22 cellular contexts compared by ENCODE assay signal in the genomic region with DNA sequence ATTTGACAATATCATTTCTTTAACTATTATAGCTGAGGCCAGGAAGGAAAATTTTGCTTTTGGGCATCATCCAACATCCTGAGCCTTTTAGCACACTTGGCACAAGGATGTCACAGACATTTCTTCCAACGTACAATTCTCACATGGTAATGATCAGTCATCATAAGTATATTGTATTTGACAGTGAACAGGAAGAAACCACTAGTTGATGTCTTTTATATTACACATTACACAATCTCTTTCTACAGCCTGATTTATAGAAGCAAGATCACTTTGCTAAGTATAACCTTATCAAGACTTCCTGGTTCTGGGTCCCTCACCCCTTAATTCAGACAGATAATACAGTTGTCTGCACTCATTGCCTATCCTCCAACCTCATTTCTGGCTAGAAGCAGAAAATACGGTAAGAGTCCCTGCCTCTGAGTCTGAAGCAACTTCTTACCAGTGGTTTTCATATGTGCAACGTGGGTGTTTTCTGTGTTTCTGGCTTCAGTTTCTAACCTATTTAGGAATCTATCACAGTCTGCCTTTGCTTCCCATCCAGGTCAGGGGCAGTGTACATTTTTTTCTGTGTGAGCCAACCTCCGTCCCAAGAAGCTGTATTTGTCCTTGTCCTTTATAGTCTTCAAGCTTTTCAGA.
DNase-seq lines count a peak whose midpoint lies in the region; ATAC-seq, FAIRE-seq and TF ChIP-seq lines count a peak whose summit lies in the region.
"Had no signal": no experiment of that assay in that cellular context is flagged by ENCODE, and none has a peak within 500 bp of the region (broad histone marks: within the 10 kb centered on the region; RNA-seq: fewer than 3 reads in every experiment).

No MANE protein-coding gene starts in this region.

- H3K4me3 ChIP-seq in AG10803 (ENCODE audit: low read length) (no peak overlapping the region), mesenchymal stem cell (ENCODE audit: insufficient read depth in 1 of 2, low read depth in 1 of 2, low read length in 2 of 2) (peak overlapping the region in 1 of 2 experiments; percentile 20)
- H3K4me3 ChIP-seq: pancreas had no signal

- H3K27ac Mint-ChIP-seq in activated T-cell treated with anti-CD3 and anti-CD28 coated beads, Interleukin-2, amount 50 U/mL, for 72 hours = no peak overlapping the region
- no peak overlapping the region for H3K27ac Mint-ChIP-seq in glutamatergic neuron (ENCODE audit: unreplicated experiment)
- H3K27ac Mint-ChIP-seq: activated T-cell treated with anti-CD3 and anti-CD28 coated beads, Interleukin-2, amount 50 U/mL, for 24 hours; CD4-positive, alpha-beta T cell; mesothelial cell of epicardium had no signal

- no peak overlapping the region for H3K14ac ChIP-seq in mesenchymal stem cell (ENCODE audit: low read length in 2 of 2)

- H2BK5ac ChIP-seq in mesenchymal stem cell (ENCODE audit: low read depth, low read length, poor library complexity, severe bottlenecking) = no peak overlapping the region

- H3K23ac ChIP-seq in mesenchymal stem cell (ENCODE audit: low read length in 2 of 2) = no peak overlapping the region

- H3K9me3 Mint-ChIP-seq in activated T-cell treated with anti-CD3 and anti-CD28 coated beads, Interleukin-2, amount 50 U/mL, for 72 hours = no peaks in the 10 kb centered on the region
- H3K9me3 Mint-ChIP-seq in glutamatergic neuron (ENCODE audit: unreplicated experiment) = no peaks in the 10 kb centered on the region
- H3K9me3 Mint-ChIP-seq: activated T-cell treated with anti-CD3 and anti-CD28 coated beads, Interleukin-2, amount 50 U/mL, for 24 hours; CD4-positive, alpha-beta T cell; mesothelial cell of epicardium; natural killer cell treated with Interleukin-12 subunit alpha and Interleukin-12 subunit beta and Interleukin-15 and Interleukin-18, amount 100 ng/mL, for 72 hours had no signal

- H3K4me2 ChIP-seq in mesenchymal stem cell (ENCODE audit: low read length, poor library complexity, severe bottlenecking) = no peak overlapping the region
- H3K4me2 ChIP-seq: KMS-11 had no signal

- H3K79me1 ChIP-seq in mesenchymal stem cell (replicated peaks; ENCODE audit: low read length, poor library complexity, severe bottlenecking) = peaks cover 15% of the 10 kb centered on the region

- no peak for TF ChIP-seq CTCF in AG10803 (conservative IDR thresholded peaks at IDR 0.05; ENCODE audit: low read length)
- TF ChIP-seq CTCF in glutamatergic neuron (IDR thresholded peaks at IDR 0.05; ENCODE audit: partially characterized antibody, unreplicated experiment) = no peak

- no peak overlapping the region for H3K4ac ChIP-seq in mesenchymal stem cell (ENCODE audit: low read depth in 1 of 2, low read length in 2 of 2)

- H3K36me3 Mint-ChIP-seq in activated T-cell treated with anti-CD3 and anti-CD28 coated beads, Interleukin-2, amount 50 U/mL, for 72 hours (ENCODE audit: insufficient read depth in 2 of 2) = no peaks in the 10 kb centered on the region
- H3K36me3 Mint-ChIP-seq in glutamatergic neuron (ENCODE audit: unreplicated experiment) = no peaks in the 10 kb centered on the region
- H3K36me3 Mint-ChIP-seq: mesothelial cell of epicardium had no signal

- no peak overlapping the region for H3K18ac ChIP-seq in mesenchymal stem cell (ENCODE audit: low read depth in 1 of 2, low read length in 2 of 2)

- H3K9ac ChIP-seq in mesenchymal stem cell (ENCODE audit: low read length) = peak overlapping the region; percentile 48
- H3K9ac ChIP-seq: KMS-11 had no signal

- H2BK120ac ChIP-seq in mesenchymal stem cell (ENCODE audit: low read depth, low read length) = no peak overlapping the region

- TF ChIP-seq POLR2A in H54 (IDR thresholded peaks at IDR 0.05; ENCODE audit: low read depth, low read length) = no peak

- peaks cover 3 to 43% of the 10 kb centered on the region in 2 experiments for H3K36me3 ChIP-seq in mesenchymal stem cell (ENCODE audit: control insufficient read depth in 1 of 2, insufficient read depth in 2 of 2, low read depth in 1 of 2, low read length in 2 of 2)
- H3K36me3 ChIP-seq: pancreas had no signal

- H2AFZ ChIP-seq in mesenchymal stem cell (ENCODE audit: low read depth, low read length) = no peak overlapping the region

- H4K91ac ChIP-seq in mesenchymal stem cell (ENCODE audit: low read length) = no peak overlapping the region

- no peaks in the 10 kb centered on the region for H3K27me3 Mint-ChIP-seq in activated T-cell treated with anti-CD3 and anti-CD28 coated beads, Interleukin-2, amount 50 U/mL, for 72 hours (ENCODE audit: low read depth)
- H3K27me3 Mint-ChIP-seq in glutamatergic neuron (ENCODE audit: unreplicated experiment) = no peaks in the 10 kb centered on the region
- H3K27me3 Mint-ChIP-seq: activated T-cell treated with anti-CD3 and anti-CD28 coated beads, Interleukin-2, amount 50 U/mL, for 24 hours; CD4-positive, alpha-beta T cell; natural killer cell treated with Interleukin-12 subunit alpha and Interleukin-12 subunit beta and Interleukin-15 and Interleukin-18, amount 100 ng/mL, for 72 hours had no signal

- no peaks in the 10 kb centered on the region for H3K27me3 ChIP-seq in mesenchymal stem cell (ENCODE audit: control insufficient read depth in 1 of 2, insufficient read depth in 1 of 2, low read length in 2 of 2)
- H3K27me3 ChIP-seq: pancreas had no signal

- H2AK5ac ChIP-seq in mesenchymal stem cell (ENCODE audit: low read length, severe bottlenecking) = no peak overlapping the region

- no peak overlapping the region for H2BK15ac ChIP-seq in mesenchymal stem cell (ENCODE audit: low read depth, poor library complexity, severe bottlenecking)

- H3K4me3 Mint-ChIP-seq in activated T-cell treated with anti-CD3 and anti-CD28 coated beads, Interleukin-2, amount 50 U/mL, for 72 hours = no peak overlapping the region
- no peak overlapping the region for H3K4me3 Mint-ChIP-seq in glutamatergic neuron (ENCODE audit: unreplicated experiment)
- H3K4me3 Mint-ChIP-seq: activated T-cell treated with anti-CD3 and anti-CD28 coated beads, Interleukin-2, amount 50 U/mL, for 24 hours; CD4-positive, alpha-beta T cell; mesothelial cell of epicardium; natural killer cell treated with Interleukin-12 subunit alpha and Interleukin-12 subunit beta and Interleukin-15 and Interleukin-18, amount 100 ng/mL, for 72 hours had no signal

- H3K9me3 ChIP-seq in mesenchymal stem cell (ENCODE audit: control insufficient read depth, low read length) = no peaks in the 10 kb centered on the region
- H3K9me3 ChIP-seq: pancreas had no signal

- no peaks in the 10 kb centered on the region for H3K4me1 Mint-ChIP-seq in activated T-cell treated with anti-CD3 and anti-CD28 coated beads, Interleukin-2, amount 50 U/mL, for 72 hours (ENCODE audit: low read depth)
- H3K4me1 Mint-ChIP-seq in glutamatergic neuron (ENCODE audit: low read depth, unreplicated experiment) = peaks cover 10% of the 10 kb centered on the region

- DNase-seq in AG10803 (ENCODE audit: low read depth) (peak; percentile 56), H54 (ENCODE audit: insufficient read length, low spot score) (no peak), dermis blood vessel endothelial cell (peak; percentile 67), mesenchymal stem cell (peak; percentile 11), NAMALWA (ENCODE audit: low spot score) (no peak), glutamatergic neuron (no peak)
- no peak for DNase-seq in activated T-cell treated with anti-CD3 and anti-CD28 coated beads, Interleukin-2, amount 50 U/mL, for 72 hours
- DNase-seq: activated CD8-positive, alpha-beta memory T cell treated with anti-CD3 and anti-CD28 coated beads for 24 hours; activated naive CD4-positive, alpha-beta T cell treated with Interleukin-2 at 50 U/mL for 16 hours; activated T-cell treated with anti-CD3 and anti-CD28 coated beads, Interleukin-2, amount 50 U/mL, for 24 hours; CD4-positive, alpha-beta T cell; NCI-H146; NCI-H2171; NCI-H526; pancreas; stimulated activated CD8-positive, alpha-beta memory T cell treated with anti-CD3 and anti-CD28 coated beads, Interleukin-4, amount 100 ng/mL, for 48 hours had no signal

- no peak for ATAC-seq in activated T-cell treated with anti-CD3 and anti-CD28 coated beads, Interleukin-2, amount 50 U/mL, for 72 hours (replicated peaks in 1 of 2)
- ATAC-seq: natural killer cell treated with Interleukin-12 subunit alpha and Interleukin-12 subunit beta and Interleukin-15 and Interleukin-18, amount 100 ng/mL, for 72 hours; pancreas; sciatic nerve had no signal

- H2BK12ac ChIP-seq in mesenchymal stem cell (ENCODE audit: low read length in 2 of 2) = no peak overlapping the region

- no peak overlapping the region for H3K27ac ChIP-seq in mesenchymal stem cell (ENCODE audit: low read length, poor library complexity, severe bottlenecking)
- H3K27ac ChIP-seq: KMS-11, pancreas had no signal

- WGBS in mesenchymal stem cell = 93% methylated on average over 3 of the region's 4 CpGs

- no peaks in the 10 kb centered on the region for H3K4me1 ChIP-seq in mesenchymal stem cell (ENCODE audit: control insufficient read depth, insufficient read depth, low read depth, low read length)

- H4K8ac ChIP-seq in mesenchymal stem cell (ENCODE audit: low read length) = no peak overlapping the region

- FAIRE-seq in H54 (lab: Jason Lieb, UNC) = peak; percentile 30
- FAIRE-seq: HTR-8/SVneo, pancreas, TTC549 had no signal

Comparison
In these comparisons a context has a peak if more than half of its experiments do, and no peak if none do; other contexts are left out.
1. DNase-seq: peak in AG10803 (single experiment), dermis blood vessel endothelial cell (single experiment) and mesenchymal stem cell (single experiment); none in H54 (single experiment), activated T-cell treated with anti-CD3 and anti-CD28 coated beads, Interleukin-2, amount 50 U/mL, for 72 hours (0 of 2), NAMALWA (single experiment) and glutamatergic neuron (single experiment).